ENCODE assay signal across 29 cellular contexts in genomic region chr14:62763951-62764350, GRCh38.
"Had no signal": no experiment of that assay in that cellular context is flagged by ENCODE, and none has a peak within 500 bp of the region (broad histone marks: within the 10 kb centered on the region; RNA-seq: fewer than 3 reads in every experiment).

No MANE protein-coding gene starts in this region.

- H3K4me1 ChIP-seq: parathyroid adenoma, psoas muscle, right lobe of liver, sigmoid colon, stomach, suprapubic skin, testis, tibial artery, transverse colon, upper lobe of right lung, uterus had no signal

- DNase-seq: natural killer cell; occipital lobe; ovary; posterior cingulate gyrus; psoas muscle; right cardiac atrium; right lobe of liver; sigmoid colon; small intestine; stimulated activated CD4-positive, alpha-beta T cell treated with anti-CD3 and anti-CD28 coated beads, Interleukin-15, amount 100 ng/mL, for 24 hours; stimulated activated CD4-positive, alpha-beta T cell treated with anti-CD3 and anti-CD28 coated beads, Interleukin-2, amount 100 ng/mL, for 24 hours; stimulated activated CD4-positive, alpha-beta T cell treated with anti-CD3 and anti-CD28 coated beads, Interleukin-2, amount 100 ng/mL, for 48 hours; stimulated activated CD4-positive, alpha-beta T cell treated with anti-CD3 and anti-CD28 coated beads, Interleukin-4, amount 100 ng/mL, for 24 hours; stimulated activated naive B cell treated with anti-CD40 and anti-IgM and Interleukin-4, amounts not matched to agents 10 μg/mL and 1 μg/mL and 100 μg/mL, for 72 hours; stimulated activated naive CD4-positive, alpha-beta T cell treated with Interleukin-2 at 50 U/mL for 16 hours; stomach; testis; tibial artery; transverse colon; upper lobe of right lung; uterus had no signal

- H3K4me2 ChIP-seq: neural progenitor cell had no signal

- H3K9me3 ChIP-seq: ovary, right lobe of liver, sigmoid colon, suprapubic skin, testis, tibial artery, transverse colon, upper lobe of right lung, uterus had no signal

- ATAC-seq: natural killer cell; psoas muscle; right cardiac atrium; right lobe of liver; stimulated activated effector memory CD8-positive, alpha-beta T cell treated with anti-CD3 and anti-CD28 coated beads, Interleukin-12 subunit alpha, Interleukin-12 subunit beta, amount 100 ng/mL, for 72 hours; stimulated activated naive B cell treated with anti-CD40 and anti-IgM and Interleukin-4, amounts not matched to agents 10 μg/mL and 1 μg/mL and 100 μg/mL, for 72 hours; upper lobe of right lung had no signal

- H3K4me3 Mint-ChIP-seq: natural killer cell; nephron; neural progenitor cell; stimulated activated effector memory CD8-positive, alpha-beta T cell treated with anti-CD3 and anti-CD28 coated beads, Interleukin-12 subunit alpha, Interleukin-12 subunit beta, amount 100 ng/mL, for 72 hours; stimulated activated naive B cell treated with anti-CD40 and anti-IgM and Interleukin-4, amounts not matched to agents 10 μg/mL and 1 μg/mL and 100 μg/mL, for 72 hours; stimulated activated naive CD8-positive, alpha-beta T cell treated with anti-CD3 and anti-CD28 coated beads, Interleukin-15, Interleukin-2, amounts not matched to agents 100 ng/mL and 50 ng/mL, for 24 hours; type B pancreatic cell had no signal

- H3K27me3 Mint-ChIP-seq: progenitor cell of endocrine pancreas; stimulated activated naive B cell treated with anti-CD40 and anti-IgM and Interleukin-4, amounts not matched to agents 10 μg/mL and 1 μg/mL and 100 μg/mL, for 72 hours; stimulated activated naive CD8-positive, alpha-beta T cell treated with anti-CD3 and anti-CD28 coated beads, Interleukin-15, Interleukin-2, amounts not matched to agents 100 ng/mL and 50 ng/mL, for 24 hours; type B pancreatic cell had no signal

- H3K27ac Mint-ChIP-seq: natural killer cell; nephron; neural progenitor cell; progenitor cell of endocrine pancreas; stimulated activated effector memory CD8-positive, alpha-beta T cell treated with anti-CD3 and anti-CD28 coated beads, Interleukin-12 subunit alpha, Interleukin-12 subunit beta, amount 100 ng/mL, for 72 hours; stimulated activated naive B cell treated with anti-CD40 and anti-IgM and Interleukin-4, amounts not matched to agents 10 μg/mL and 1 μg/mL and 100 μg/mL, for 72 hours; stimulated activated naive CD8-positive, alpha-beta T cell treated with anti-CD3 and anti-CD28 coated beads, Interleukin-15, Interleukin-2, amounts not matched to agents 100 ng/mL and 50 ng/mL, for 24 hours; type B pancreatic cell had no signal

- H3K9me3 Mint-ChIP-seq: nephron, neural progenitor cell, type B pancreatic cell had no signal

- H3K36me3 Mint-ChIP-seq: neural progenitor cell; stimulated activated effector memory CD8-positive, alpha-beta T cell treated with anti-CD3 and anti-CD28 coated beads, Interleukin-12 subunit alpha, Interleukin-12 subunit beta, amount 100 ng/mL, for 72 hours; stimulated activated naive B cell treated with anti-CD40 and anti-IgM and Interleukin-4, amounts not matched to agents 10 μg/mL and 1 μg/mL and 100 μg/mL, for 72 hours; type B pancreatic cell had no signal

- H3K4me3 ChIP-seq: neural progenitor cell, ovary, psoas muscle, right lobe of liver, sigmoid colon, stomach, suprapubic skin, testis, tibial artery, transverse colon, upper lobe of right lung, uterus had no signal

- FAIRE-seq: small intestine had no signal

- H3K79me2 ChIP-seq: parathyroid adenoma had no signal

- H3K4me1 Mint-ChIP-seq: natural killer cell; neural progenitor cell; stimulated activated effector memory CD8-positive, alpha-beta T cell treated with anti-CD3 and anti-CD28 coated beads, Interleukin-12 subunit alpha, Interleukin-12 subunit beta, amount 100 ng/mL, for 72 hours; stimulated activated naive B cell treated with anti-CD40 and anti-IgM and Interleukin-4, amounts not matched to agents 10 μg/mL and 1 μg/mL and 100 μg/mL, for 72 hours had no signal

- H3K27me3 ChIP-seq: neural progenitor cell, ovary, right lobe of liver, sigmoid colon, suprapubic skin, testis, tibial artery, transverse colon, upper lobe of right lung, uterus had no signal

- H3K9ac ChIP-seq: neural progenitor cell, parathyroid adenoma had no signal

- H2AFZ ChIP-seq: neural progenitor cell, parathyroid adenoma had no signal

- H3K27ac ChIP-seq: neural progenitor cell, ovary, parathyroid adenoma, psoas muscle, right lobe of liver, sigmoid colon, stomach, suprapubic skin, testis, tibial artery, transverse colon, upper lobe of right lung, uterus had no signal

- H3K36me3 ChIP-seq: neural progenitor cell, ovary, right lobe of liver, sigmoid colon, stomach, suprapubic skin, tibial artery, transverse colon, upper lobe of right lung, uterus had no signal
